In genomic region chr4:105896461-105896939, GRCh38 we compare ENCODE assay signal across 1 cellular context.
TF ChIP-seq lines count a peak whose summit lies in the region.

No MANE protein-coding gene starts in this region.

TF ChIP-seq in H1, 55 proteins besides CTCF, POLR2A, EP300 and RAD21 (continued from another document):
- TF ChIP-seq SRF (IDR thresholded peaks at IDR 0.05; ENCODE audit: low read depth, low read length) (no peak), HDAC2 (IDR thresholded peaks at IDR 0.05; ENCODE audit: borderline replicate concordance in 1 of 2, low read depth in 2 of 2, low read length in 2 of 2) (no peak), E2F6 (IDR thresholded peaks at IDR 0.05) (no peak), ATF2 (IDR thresholded peaks at IDR 0.05; ENCODE audit: low read length) (no peak), CREB1 (IDR thresholded peaks at IDR 0.05) (no peak), POU5F1 (IDR thresholded peaks at IDR 0.05; ENCODE audit: low read depth, low read length) (no peak), CBX8 (IDR thresholded peaks at IDR 0.05; ENCODE audit: borderline replicate concordance, low read depth, low read length) (no peak), RNF2 (IDR thresholded peaks at IDR 0.05; ENCODE audit: borderline replicate concordance, low read depth, low read length, missing control alignments, poor library complexity, severe bottlenecking) (peak; percentile 48), KDM5A (IDR thresholded peaks at IDR 0.05; ENCODE audit: low read length) (no peak)
